Comparison of ENCODE assay signal across 24 cellular contexts in the genomic region with DNA sequence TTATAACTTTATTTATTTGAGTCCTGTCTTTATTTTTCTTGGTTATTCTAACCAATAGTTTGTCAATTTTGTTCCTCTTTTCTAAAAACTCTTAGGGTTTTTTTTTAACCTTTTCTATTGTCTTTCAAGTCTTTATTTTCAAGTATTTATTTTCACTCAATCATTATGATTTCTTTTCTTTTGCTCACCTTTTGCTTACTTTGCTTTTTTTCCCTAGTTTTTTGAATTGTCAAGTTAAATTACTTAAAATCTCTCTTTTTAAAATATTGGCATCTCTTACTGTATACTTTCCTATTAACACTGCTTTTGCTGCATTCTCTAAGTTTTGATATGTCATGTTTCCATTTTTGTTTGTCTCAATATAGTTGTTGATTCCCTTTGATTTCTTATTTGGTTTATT.
"Had no signal": no experiment of that assay in that cellular context is flagged by ENCODE, and none has a peak within 500 bp of the region (broad histone marks: within the 10 kb centered on the region; RNA-seq: fewer than 3 reads in every experiment).

No MANE protein-coding gene starts in this region.

- H3K4me3 ChIP-seq: coronary artery, dorsolateral prefrontal cortex, esophagus muscularis mucosa, gastroesophageal sphincter, heart left ventricle, hepatocyte, left lung, lower lobe of right lung, mucosa of descending colon had no signal

- H3K27ac Mint-ChIP-seq: immature natural killer cell, mesothelial cell of epicardium had no signal

- H3K27ac ChIP-seq: coronary artery, dorsolateral prefrontal cortex, esophagus muscularis mucosa, foreskin keratinocyte, gastroesophageal sphincter, heart left ventricle, hepatocyte, left lung, lower lobe of right lung had no signal

- H3K9me3 Mint-ChIP-seq: immature natural killer cell had no signal

- FAIRE-seq: colon, endothelial cell of umbilical vein, frontal cortex had no signal

- DNase-seq: dermis blood vessel endothelial cell; dorsolateral prefrontal cortex; effector CD4-positive, alpha-beta T cell; effector memory CD4-positive, alpha-beta T cell; foreskin keratinocyte; heart left ventricle; hypothalamus; immature natural killer cell; islet precursor cell; left cardiac atrium; left lung; left ventricle myocardium superior; lower lobe of right lung; mesenchymal stem cell; mucosa of descending colon; naive B cell had no signal

- H2AFZ ChIP-seq: hepatocyte had no signal

- H3K27me3 Mint-ChIP-seq: naive B cell had no signal

- ATAC-seq: foreskin keratinocyte, gastroesophageal sphincter, heart left ventricle, left cardiac atrium, left lung, left ventricle myocardium superior, lower lobe of right lung, mucosa of descending colon had no signal

- H3K4me3 Mint-ChIP-seq: immature natural killer cell, mesothelial cell of epicardium, naive B cell had no signal

- H3K36me3 ChIP-seq: esophagus muscularis mucosa, gastroesophageal sphincter, heart left ventricle, left lung, lower lobe of right lung had no signal

- H3K9me3 ChIP-seq: esophagus muscularis mucosa, gastroesophageal sphincter, lower lobe of right lung, mucosa of descending colon had no signal

- H3K4me2 ChIP-seq: hepatocyte had no signal

- H3K79me2 ChIP-seq: hepatocyte had no signal

- H3K36me3 Mint-ChIP-seq: immature natural killer cell, naive B cell had no signal

- H3K4me1 Mint-ChIP-seq: immature natural killer cell, naive B cell had no signal

- H3K27me3 ChIP-seq: dorsolateral prefrontal cortex, esophagus muscularis mucosa, foreskin keratinocyte, gastroesophageal sphincter, heart left ventricle, hepatocyte, left lung had no signal

- H3K4me1 ChIP-seq: esophagus muscularis mucosa, gastroesophageal sphincter, heart left ventricle, left lung, lower lobe of right lung had no signal
